Comparison of ENCODE assay signal across 8 cellular contexts in the genomic region with DNA sequence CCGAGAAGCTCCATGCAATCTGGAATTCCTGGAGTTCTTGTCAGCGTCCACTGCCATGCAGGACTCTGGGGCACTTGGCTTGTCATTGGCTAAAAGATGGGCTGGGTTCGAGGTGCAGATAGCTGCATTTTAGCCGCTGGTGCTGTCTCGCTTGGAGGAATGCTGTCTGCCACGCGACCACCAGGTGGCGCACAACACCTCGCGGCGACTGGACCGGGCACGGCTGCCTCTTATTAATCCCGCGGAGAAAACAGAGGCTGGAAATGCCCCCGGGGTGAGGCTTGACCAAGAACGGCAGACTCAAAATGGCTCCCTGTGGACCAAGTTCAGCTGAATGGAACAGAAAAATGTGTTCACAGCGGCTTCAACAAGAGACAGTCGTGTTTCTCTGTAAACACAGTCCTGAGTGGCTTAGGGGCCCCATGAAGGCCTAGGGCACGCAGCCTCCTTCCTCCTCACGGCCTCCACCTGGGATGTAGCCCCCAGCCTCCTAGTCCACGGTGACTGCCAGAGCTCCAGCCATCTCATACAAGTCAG. TPM values are rescaled to one million over a fixed set of nuclear protein-coding genes. Genes with fewer than 3 reads are reported as not detected.
DNase-seq lines count a peak whose midpoint lies in the region; ATAC-seq and TF ChIP-seq lines count a peak whose summit lies in the region.

No MANE protein-coding gene starts in this region.

- DNase-seq in GM19238 (ENCODE audit: insufficient read length, low spot score): peak; percentile 66
- no peak for DNase-seq in RWPE2 (ENCODE audit: low spot score)
- DNase-seq in activated effector memory CD4-positive, alpha-beta T cell treated with Interleukin-2 at 50 U/mL for 16 hours: peak; percentile 64
- DNase-seq in foreskin keratinocyte: peak in 1 of 2 donors; percentile 30
- peak; percentile 67 for DNase-seq in omental fat pad (ENCODE audit: low spot score)
- DNase-seq in thoracic aorta (ENCODE audit: low spot score): peak; percentile 25

- H3K4me1 ChIP-seq in BLaER1 (peaks cover 20% of the 10 kb centered on the region), RWPE2 (ENCODE audit: insufficient read depth, poor library complexity, severe bottlenecking) (peaks cover 2% of the 10 kb centered on the region), foreskin keratinocyte (no peaks in the 10 kb centered on the region), thoracic aorta (ENCODE audit: control insufficient read depth in 1 of 2, low read depth in 2 of 2) (peaks cover 0 to 2% of the 10 kb centered on the region in 2 donors)

- H4K20me1 ChIP-seq in BLaER1: no peaks in the 10 kb centered on the region

- H3K4me3 ChIP-seq in BLaER1: no peak overlapping the region
- no peak overlapping the region for H3K4me3 ChIP-seq in RWPE2 (ENCODE audit: severe bottlenecking)
- H3K4me3 ChIP-seq in thoracic aorta: no peak overlapping the region

- H3K36me3 ChIP-seq in BLaER1 (no peaks in the 10 kb centered on the region), RWPE2 (ENCODE audit: low read depth) (no peaks in the 10 kb centered on the region), thoracic aorta (no peaks in the 10 kb centered on the region)

- peak; percentile 77 for ATAC-seq in RWPE2 (ENCODE audit: low read depth)
- ATAC-seq in foreskin keratinocyte: peak; percentile 72
- peak; percentile 68 for ATAC-seq in omental fat pad (ENCODE audit: low FRiP score)
- ATAC-seq in thoracic aorta (ENCODE audit: insufficient number of reproducible peaks, low FRiP score, low read depth): peak; percentile 67

- H3K27me3 Mint-ChIP-seq in IgD-negative memory B cell: peaks cover 11% of the 10 kb centered on the region

- H3K9me3 ChIP-seq in BLaER1: peaks cover 13% of the 10 kb centered on the region
- H3K9me3 ChIP-seq in RWPE2 (ENCODE audit: severe bottlenecking): peaks cover 2% of the 10 kb centered on the region
- peaks cover 6% of the 10 kb centered on the region for H3K9me3 ChIP-seq in thoracic aorta

- H3K36me3 Mint-ChIP-seq in IgD-negative memory B cell: peaks cover 10% of the 10 kb centered on the region

- H3K4me2 ChIP-seq in BLaER1: peak overlapping the region; percentile 16

- peaks cover 33 to 55% (median 44%) of the 10 kb centered on the region in 3 donors for H3K4me1 Mint-ChIP-seq in IgD-negative memory B cell

- peak overlapping the region; percentile 77 to 93 (median 84) for H3K4me3 Mint-ChIP-seq in IgD-negative memory B cell

- peaks cover 4 to 8% (median 6%) of the 10 kb centered on the region in 3 donors for H3K9me3 Mint-ChIP-seq in IgD-negative memory B cell

- peak overlapping the region; percentile 87 to 94 (median 91) for H3K27ac Mint-ChIP-seq in IgD-negative memory B cell

- H3K27me3 ChIP-seq in BLaER1: 0 out of 2 replicates have a peak, but pooled peaks cover 3% of the 10 kb centered on the region
- H3K27me3 ChIP-seq in RWPE2 (ENCODE audit: insufficient read depth, poor library complexity, severe bottlenecking): no peaks in the 10 kb centered on the region
- H3K27me3 ChIP-seq in foreskin keratinocyte: peaks cover 28% of the 10 kb centered on the region
- H3K27me3 ChIP-seq in thoracic aorta (replicated peaks; ENCODE audit: insufficient read depth): no peaks in the 10 kb centered on the region

- TF ChIP-seq CTCF in RWPE2 (IDR thresholded peaks at IDR 0.05; ENCODE audit: poor library complexity, severe bottlenecking) (peak; percentile 93), foreskin keratinocyte (conservative IDR thresholded peaks at IDR 0.05) (peak; percentile 90), omental fat pad (IDR thresholded peaks at IDR 0.05) (peak in 2 of 3 donors; percentile 25 to 80), thoracic aorta (IDR thresholded peaks at IDR 0.05) (peak; percentile 92)

- no peak overlapping the region for H3K9ac ChIP-seq in BLaER1

- H3K27ac ChIP-seq in BLaER1 (no peak overlapping the region), RWPE2 (ENCODE audit: poor library complexity, severe bottlenecking) (no peak overlapping the region), foreskin keratinocyte (no peak overlapping the region), thoracic aorta (no peak overlapping the region)

RNA-seq across cellular contexts. Expression of a gene that starts 46.2 kb away (rescaled TPM):
- polyA plus RNA-seq in IgD-negative memory B cell: 0.11 TPM
- not detected in 2 replicates for total RNA-seq in foreskin keratinocyte
- not detected in 2 replicates for polyA plus RNA-seq in foreskin keratinocyte
- not detected for total RNA-seq in omental fat pad
- not detected for total RNA-seq in thoracic aorta
